In genomic region chr12:57092529-57092862, GRCh38 we compare ENCODE assay signal across 10 cellular contexts. TPM values are rescaled to one million over a fixed set of nuclear protein-coding genes. Genes with fewer than 3 reads are reported as not detected.
DNase-seq lines count a peak whose midpoint lies in the region; ATAC-seq and TF ChIP-seq lines count a peak whose summit lies in the region.
"Had no signal": no experiment of that assay in that cellular context is flagged by ENCODE, and none has a peak within 500 bp of the region (broad histone marks: within the 10 kb centered on the region; RNA-seq: fewer than 3 reads in every experiment).

No MANE protein-coding gene starts in this region.

- H2AFZ ChIP-seq in GM23248 = no peak overlapping the region
- H2AFZ ChIP-seq: PC-9 had no signal

- peak overlapping the region; percentile 89 for H3K9ac ChIP-seq in GM23248
- H3K9ac ChIP-seq in skeletal muscle satellite cell (ENCODE audit: low read depth, low read length) = peak overlapping the region; percentile 44

- no peak for TF ChIP-seq CTCF in fibroblast of pulmonary artery (IDR thresholded peaks at IDR 0.05; ENCODE audit: low read length, missing control alignments)

- CTCF ChIA-PET in activated CD4-positive, alpha-beta memory T cell treated with anti-CD3 and anti-CD28 coated beads, Interleukin-2, amount 10 ng/mL, durations not matched to agents 7 days and 5 days (lab: Charles Lee) = interaction anchor here (1.4 to 8.7 kb wide), 7 partner anchors 14 to 84 kb away, joined by 4 to 91 read pairs (median 9); partner anchors contain the start of genes NEMP1 and STAT6

- peaks cover 26% of the 10 kb centered on the region for H3K4me1 ChIP-seq in GM23248 (ENCODE audit: insufficient read depth)
- H3K4me1 ChIP-seq in skeletal muscle satellite cell (ENCODE audit: control insufficient read depth, insufficient read depth, low read length) = peaks cover 59% of the 10 kb centered on the region

- H3K9me3 ChIP-seq in GM23248 (ENCODE audit: low read depth) (no peaks in the 10 kb centered on the region), skeletal muscle satellite cell (replicated peaks; ENCODE audit: low read length) (no peaks in the 10 kb centered on the region)

- H3K9me3 Mint-ChIP-seq in activated CD4-positive, alpha-beta memory T cell treated with anti-CD3 and anti-CD28 coated beads, Interleukin-2, amount 10 ng/mL, durations not matched to agents 7 days and 5 days = no peaks in the 10 kb centered on the region

- H3K4me1 Mint-ChIP-seq in activated CD4-positive, alpha-beta memory T cell treated with anti-CD3 and anti-CD28 coated beads, Interleukin-2, amount 10 ng/mL, durations not matched to agents 7 days and 5 days = peaks cover 47% of the 10 kb centered on the region

- H3K9me2 ChIP-seq in GM23248 (ENCODE audit: insufficient read depth) = no peaks in the 10 kb centered on the region

- peak overlapping the region; percentile 26 for H3K27ac Mint-ChIP-seq in activated CD4-positive, alpha-beta memory T cell treated with anti-CD3 and anti-CD28 coated beads, Interleukin-2, amount 10 ng/mL, durations not matched to agents 7 days and 5 days

- H3K27ac ChIP-seq in GM23248 = peak overlapping the region; percentile 77
- H3K27ac ChIP-seq: PC-9 had no signal

- peaks cover 35% of the 10 kb centered on the region for H3K36me3 Mint-ChIP-seq in activated CD4-positive, alpha-beta memory T cell treated with anti-CD3 and anti-CD28 coated beads, Interleukin-2, amount 10 ng/mL, durations not matched to agents 7 days and 5 days (ENCODE audit: low read depth)

- H3K27me3 Mint-ChIP-seq in activated CD4-positive, alpha-beta memory T cell treated with anti-CD3 and anti-CD28 coated beads, Interleukin-2, amount 10 ng/mL, durations not matched to agents 7 days and 5 days = no peaks in the 10 kb centered on the region

- POLR2A ChIA-PET in activated CD4-positive, alpha-beta memory T cell treated with anti-CD3 and anti-CD28 coated beads, Interleukin-2, amount 10 ng/mL, durations not matched to agents 7 days and 5 days (lab: Charles Lee) = interaction anchor here (1.5 to 14.8 kb wide), 5 partner anchors 14 to 27 kb away, joined by 3 to 247 read pairs (median 14); partner anchors contain the start of genes NEMP1 and STAT6

- H3K4me3 ChIP-seq in GM23248 = peak overlapping the region; percentile 93; the same call in 1 of the 2 replicates
- peak overlapping the region; percentile 21 for H3K4me3 ChIP-seq in fibroblast of pulmonary artery (replicated peaks; ENCODE audit: low read depth, low read length)
- peak overlapping the region; percentile 25 for H3K4me3 ChIP-seq in skeletal muscle satellite cell (ENCODE audit: low read length)
- H3K4me3 ChIP-seq: PC-9 had no signal

- in situ Hi-C loops in GM23248 (cut with MboI) = no loop called here

- H3K4me2 ChIP-seq in GM23248 (ENCODE audit: unreplicated experiment) (peak overlapping the region; percentile 31), skeletal muscle satellite cell (ENCODE audit: low read length) (peak overlapping the region; percentile 100)
- H3K4me2 ChIP-seq: PC-9 had no signal

- H3K4me3 Mint-ChIP-seq in activated CD4-positive, alpha-beta memory T cell treated with anti-CD3 and anti-CD28 coated beads, Interleukin-2, amount 10 ng/mL, durations not matched to agents 7 days and 5 days = no peak overlapping the region

- H3F3A ChIP-seq in GM23248 (ENCODE audit: insufficient read depth) = peaks cover 46% of the 10 kb centered on the region

- ATAC-seq in HG02763 (IDR thresholded peaks at IDR 0.05; ENCODE audit: unreplicated experiment) = no peak
- no peak for ATAC-seq in HG03432 (IDR thresholded peaks at IDR 0.05; ENCODE audit: unreplicated experiment)
- ATAC-seq: right cardiac atrium had no signal

- WGBS in GM23248 (ENCODE audit: low coverage in 1 of 2, low lambda C conversion rate in 2 of 2, missing lambda C conversion rate in 2 of 2), 2 experiments = 61 to 64% methylated on average over 5 of the region's 5 CpGs

- H3K79me2 ChIP-seq in GM23248 (ENCODE audit: insufficient read depth) = peaks cover 42% of the 10 kb centered on the region

- H3K36me3 ChIP-seq in GM23248 (ENCODE audit: low read depth) (peaks cover 27% of the 10 kb centered on the region), skeletal muscle satellite cell (ENCODE audit: insufficient read depth, low read length) (peaks cover 69% of the 10 kb centered on the region)

- H4K20me1 ChIP-seq in GM23248 (ENCODE audit: insufficient read depth) = no peaks in the 10 kb centered on the region

- DNase-seq in GM23248 (no peak), fibroblast of pulmonary artery (ENCODE audit: low read depth) (no peak), Ammon's horn (ENCODE audit: low spot score) (no peak), DMS53 (lab: John Stamatoyannopoulos, UW) (no peak)
- no peak for DNase-seq in activated CD4-positive, alpha-beta memory T cell treated with anti-CD3 and anti-CD28 coated beads, Interleukin-2, amount 10 ng/mL, durations not matched to agents 7 days and 5 days

- H3K27me3 ChIP-seq in GM23248 (replicated peaks; ENCODE audit: insufficient read depth) (no peaks in the 10 kb centered on the region), skeletal muscle satellite cell (ENCODE audit: control insufficient read depth, insufficient read depth, low read length) (no peaks in the 10 kb centered on the region)

RNA-seq across cellular contexts. Expression of gene NAB2, which starts 3.6 kb away (rescaled TPM):
- total RNA-seq in GM23248 (2014; rRNA removed; shearing (Covaris generic)) = 88.7 and 107 TPM in 2 replicates
- 21.6 and 22.8 TPM in 2 replicates for polyA plus RNA-seq in GM23248 (2016; fragmentation: Nextera tagmentation; extraction: Ambion mirVana)
- 1 to 10 TPM; 8.7 to 9.6 TPM for total RNA-seq in activated CD4-positive, alpha-beta memory T cell treated with anti-CD3 and anti-CD28 coated beads, Interleukin-2, amount 10 ng/mL, durations not matched to agents 7 days and 5 days
- 41.9 and 50.2 TPM in 2 replicates for total RNA-seq in skeletal muscle satellite cell (2012; rRNA removed)

RNA-seq across cellular contexts. Expression of gene NEMP1, which starts 13.9 kb away (rescaled TPM):
- total RNA-seq in GM23248 (2014; rRNA removed; shearing (Covaris generic)) = 6.4 and 7.6 TPM in 2 replicates
- polyA plus RNA-seq in GM23248 (2016; fragmentation: Nextera tagmentation; extraction: Ambion mirVana) = 5.9 and 6.6 TPM in 2 replicates
- 10 to 100 TPM; 51.7 to 59.2 TPM for total RNA-seq in activated CD4-positive, alpha-beta memory T cell treated with anti-CD3 and anti-CD28 coated beads, Interleukin-2, amount 10 ng/mL, durations not matched to agents 7 days and 5 days
- total RNA-seq in skeletal muscle satellite cell (2012; rRNA removed) = 9.4 and 9.8 TPM in 2 replicates

RNA-seq across cellular contexts. Expression of gene STAT6, which starts 18.7 kb away (rescaled TPM):
- 95.1 and 103 TPM in 2 replicates for total RNA-seq in GM23248 (2014; rRNA removed; shearing (Covaris generic))
- polyA plus RNA-seq in GM23248 (2016; fragmentation: Nextera tagmentation; extraction: Ambion mirVana) = 67.4 and 70.7 TPM in 2 replicates
- total RNA-seq in activated CD4-positive, alpha-beta memory T cell treated with anti-CD3 and anti-CD28 coated beads, Interleukin-2, amount 10 ng/mL, durations not matched to agents 7 days and 5 days = 100 to 1,000 TPM; 127 to 128 TPM
- 91.5 and 92.8 TPM in 2 replicates for total RNA-seq in skeletal muscle satellite cell (2012; rRNA removed)

RNA-seq across cellular contexts. Expression of gene LRP1, which starts 35.8 kb away (rescaled TPM):
- 257 and 296 TPM in 2 replicates for total RNA-seq in GM23248 (2014; rRNA removed; shearing (Covaris generic))
- polyA plus RNA-seq in GM23248 (2016; fragmentation: Nextera tagmentation; extraction: Ambion mirVana) = 161 and 166 TPM in 2 replicates
- under 1 TPM; 0.60 to 0.86 TPM for total RNA-seq in activated CD4-positive, alpha-beta memory T cell treated with anti-CD3 and anti-CD28 coated beads, Interleukin-2, amount 10 ng/mL, durations not matched to agents 7 days and 5 days
- 237 and 303 TPM in 2 replicates for total RNA-seq in skeletal muscle satellite cell (2012; rRNA removed)

RNA-seq across cellular contexts. Expression of gene MYO1A, which starts 42.6 kb away (rescaled TPM):
- not detected in 2 replicates for total RNA-seq in GM23248 (2014; rRNA removed; shearing (Covaris generic))
- not detected in 2 replicates for polyA plus RNA-seq in GM23248 (2016; fragmentation: Nextera tagmentation; extraction: Ambion mirVana)
- total RNA-seq in activated CD4-positive, alpha-beta memory T cell treated with anti-CD3 and anti-CD28 coated beads, Interleukin-2, amount 10 ng/mL, durations not matched to agents 7 days and 5 days = under 1 TPM; 0.28 to 0.65 TPM
- total RNA-seq in skeletal muscle satellite cell (2012; rRNA removed) = under 0.01 TPM in 1 of 2 replicates, not detected in the other
- total RNA-seq: PC-9 had no signal

Comparison
In these comparisons a context has a peak if more than half of its experiments do, and no peak if none do; other contexts are left out.
1. H3K4me3 ChIP-seq: peak in every context shown above with its lines; median percentile 93 in GM23248; 25 in skeletal muscle satellite cell; 21 in fibroblast of pulmonary artery.